1 cellular context compared by ENCODE assay signal in genomic region chr20:19426356-19426755, GRCh38.
TF ChIP-seq lines count a peak whose summit lies in the region.

No MANE protein-coding gene starts in this region.

TF ChIP-seq in HepG2, 621 proteins besides CTCF, POLR2A, EP300 and RAD21 (continued from another document):
- TF ChIP-seq TFE3 (CRISPR knock-in tag; IDR thresholded peaks at IDR 0.05) (no peak), PRDM4 (CRISPR knock-in tag; IDR thresholded peaks at IDR 0.05; ENCODE audit: borderline replicate concordance) (no peak)
